ENCODE assay signal across 35 cellular contexts in the genomic region with DNA sequence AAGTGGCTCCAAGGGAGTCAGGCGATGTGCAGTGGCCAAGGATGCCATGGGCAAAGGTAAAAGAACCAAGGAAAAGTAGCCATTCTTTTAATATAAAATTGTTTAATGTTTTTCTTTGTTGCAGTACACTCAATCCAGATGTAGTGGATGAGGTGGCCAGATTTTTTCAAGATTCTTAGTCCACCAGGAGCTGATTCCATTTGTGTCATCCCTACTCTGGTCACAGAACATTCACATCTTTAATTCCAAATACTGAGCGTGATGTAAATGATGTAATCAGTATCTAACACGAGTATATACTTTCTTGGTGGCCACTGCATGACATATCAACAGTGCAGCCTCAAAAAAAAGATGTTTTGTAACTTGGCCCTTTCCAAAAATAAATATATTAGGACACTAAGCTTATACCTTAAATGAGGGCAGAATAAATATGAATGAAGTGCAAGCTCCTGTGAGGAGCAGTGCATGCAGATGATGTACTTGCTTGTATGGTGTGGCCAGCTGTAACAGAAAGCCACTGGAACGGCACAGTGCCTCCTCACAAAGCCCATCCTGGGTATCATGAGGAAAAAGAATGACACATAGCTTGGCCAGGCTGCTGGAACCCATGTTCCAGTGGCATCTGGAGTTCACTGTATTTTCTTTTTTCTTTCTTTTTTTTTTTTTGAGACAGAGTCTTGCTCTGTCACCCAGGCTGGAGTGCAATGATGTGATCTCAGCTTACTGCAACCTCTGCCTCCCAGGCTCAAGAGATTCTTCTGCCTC. TPM values are rescaled to one million over a fixed set of nuclear protein-coding genes. Genes with fewer than 3 reads are reported as not detected.
DNase-seq lines count a peak whose midpoint lies in the region; ATAC-seq and TF ChIP-seq lines count a peak whose summit lies in the region.
"Had no signal": no experiment of that assay in that cellular context is flagged by ENCODE, and none has a peak within 500 bp of the region (broad histone marks: within the 10 kb centered on the region; RNA-seq: fewer than 3 reads in every experiment).

No MANE protein-coding gene starts in this region.

- no peak overlapping the region for H3K27ac Mint-ChIP-seq in stimulated activated memory B cell treated with anti-CD40 and anti-IgM and Interleukin-4, amounts not matched to agents 10 μg/mL and 1 μg/mL and 100 μg/mL, for 72 hours
- H3K27ac Mint-ChIP-seq: activated CD4-positive, alpha-beta memory T cell treated with anti-CD3 and anti-CD28 coated beads, Interleukin-2, amount 10 ng/mL, durations not matched to agents 7 days and 5 days; activated T-helper 1 cell treated with anti-CD3 and anti-CD28 coated beads, Interleukin-12 subunit alpha, Interleukin-12 subunit beta, Interleukin-2, Interleukin-4 antibody, amounts not matched to agents 30 ng/mL and 10 ng/mL and 1 ng/mL, durations not matched to agents 14 hours and 24 hours and 36 hours; effector memory CD8-positive, alpha-beta T cell; stimulated activated naive CD8-positive, alpha-beta T cell treated with anti-CD3 and anti-CD28 coated beads, Interleukin-15, Interleukin-2, amounts not matched to agents 100 ng/mL and 50 ng/mL, for 24 hours; T-helper 17 cell had no signal

- no peak for ATAC-seq in stimulated activated memory B cell treated with anti-CD40 and anti-IgM and Interleukin-4, amounts not matched to agents 10 μg/mL and 1 μg/mL and 100 μg/mL, for 72 hours
- no peak for ATAC-seq in GM18517 (IDR thresholded peaks at IDR 0.05; ENCODE audit: unreplicated experiment)
- no peak for ATAC-seq in omental fat pad (ENCODE audit: low FRiP score)
- ATAC-seq: effector memory CD8-positive, alpha-beta T cell; HCT116; mucosa of descending colon; SK-N-SH treated with all-trans-retinoic acid at 6 μM for 48 hours; T-helper 17 cell had no signal

- H3K27me3 ChIP-seq in GM23248 (replicated peaks; ENCODE audit: insufficient read depth) (no peaks in the 10 kb centered on the region), WERI-Rb-1 (ENCODE audit: insufficient read depth, low read depth, severe bottlenecking) (no peaks in the 10 kb centered on the region)
- H3K27me3 ChIP-seq: colonic mucosa had no signal

- H3K4me1 ChIP-seq in GM23248 (ENCODE audit: insufficient read depth): peaks cover 19% of the 10 kb centered on the region
- H3K4me1 ChIP-seq: colonic mucosa had no signal

- peaks cover 19% of the 10 kb centered on the region for H3K4me1 Mint-ChIP-seq in stimulated activated memory B cell treated with anti-CD40 and anti-IgM and Interleukin-4, amounts not matched to agents 10 μg/mL and 1 μg/mL and 100 μg/mL, for 72 hours

- peak overlapping the region; percentile 33 for H3K4me2 ChIP-seq in GM23248 (ENCODE audit: unreplicated experiment)

- TF ChIP-seq CTCF in WERI-Rb-1 (IDR thresholded peaks at IDR 0.05; ENCODE audit: low read depth, low read length) (no peak), omental fat pad (IDR thresholded peaks at IDR 0.05) (no peak)

- H3K27ac ChIP-seq in GM23248 (peak overlapping the region; percentile 83), WERI-Rb-1 (peak overlapping the region; percentile 58; the same call in 1 of the 2 replicates)
- H3K27ac ChIP-seq: colonic mucosa had no signal

- no peaks in the 10 kb centered on the region for H3K9me2 ChIP-seq in GM23248 (ENCODE audit: insufficient read depth)

- H3K9me3 ChIP-seq in GM23248 (ENCODE audit: low read depth): no peaks in the 10 kb centered on the region
- no peaks in the 10 kb centered on the region for H3K9me3 ChIP-seq in WERI-Rb-1 (ENCODE audit: severe bottlenecking)
- H3K9me3 ChIP-seq: colonic mucosa, mucosa of descending colon had no signal

- H4K20me1 ChIP-seq in GM23248 (ENCODE audit: insufficient read depth): no peaks in the 10 kb centered on the region

- H3K79me2 ChIP-seq in GM23248 (ENCODE audit: insufficient read depth): no peaks in the 10 kb centered on the region

- peak overlapping the region; percentile 73 for H3K9ac ChIP-seq in GM23248

- peaks cover 27% of the 10 kb centered on the region for H3F3A ChIP-seq in GM23248 (ENCODE audit: insufficient read depth)

- 48 to 50% methylated on average over 4 of the region's 4 CpGs for WGBS in GM23248 (ENCODE audit: low coverage in 1 of 2, low lambda C conversion rate in 2 of 2, missing lambda C conversion rate in 2 of 2), 2 experiments

- H3K36me3 ChIP-seq in GM23248 (ENCODE audit: low read depth): no peaks in the 10 kb centered on the region
- no peaks in the 10 kb centered on the region for H3K36me3 ChIP-seq in WERI-Rb-1
- H3K36me3 ChIP-seq: colonic mucosa had no signal

- H2AFZ ChIP-seq in GM23248: peak overlapping the region; percentile 84

- no peaks in the 10 kb centered on the region for H3K27me3 Mint-ChIP-seq in stimulated activated memory B cell treated with anti-CD40 and anti-IgM and Interleukin-4, amounts not matched to agents 10 μg/mL and 1 μg/mL and 100 μg/mL, for 72 hours
- H3K27me3 Mint-ChIP-seq: activated CD4-positive, alpha-beta memory T cell treated with anti-CD3 and anti-CD28 coated beads, Interleukin-2, amount 10 ng/mL, durations not matched to agents 7 days and 5 days; effector memory CD8-positive, alpha-beta T cell; stimulated activated naive CD8-positive, alpha-beta T cell treated with anti-CD3 and anti-CD28 coated beads, Interleukin-15, Interleukin-2, amounts not matched to agents 100 ng/mL and 50 ng/mL, for 24 hours; T-helper 17 cell had no signal

- H3K9me3 Mint-ChIP-seq in stimulated activated memory B cell treated with anti-CD40 and anti-IgM and Interleukin-4, amounts not matched to agents 10 μg/mL and 1 μg/mL and 100 μg/mL, for 72 hours: no peaks in the 10 kb centered on the region
- H3K9me3 Mint-ChIP-seq: activated CD4-positive, alpha-beta memory T cell treated with anti-CD3 and anti-CD28 coated beads, Interleukin-2, amount 10 ng/mL, durations not matched to agents 7 days and 5 days; activated T-helper 1 cell treated with anti-CD3 and anti-CD28 coated beads, Interleukin-12 subunit alpha, Interleukin-12 subunit beta, Interleukin-2, Interleukin-4 antibody, amounts not matched to agents 30 ng/mL and 10 ng/mL and 1 ng/mL, durations not matched to agents 14 hours and 24 hours and 36 hours; effector memory CD8-positive, alpha-beta T cell; nephron; stimulated activated naive CD8-positive, alpha-beta T cell treated with anti-CD3 and anti-CD28 coated beads, Interleukin-15, Interleukin-2, amounts not matched to agents 100 ng/mL and 50 ng/mL, for 24 hours had no signal

- H3K4me3 ChIP-seq in GM23248 (no peak overlapping the region), WERI-Rb-1 (ENCODE audit: low read depth, low read length) (no peak overlapping the region)
- H3K4me3 ChIP-seq: colonic mucosa, lung, mucosa of descending colon had no signal

- no peak overlapping the region for H3K4me3 Mint-ChIP-seq in stimulated activated memory B cell treated with anti-CD40 and anti-IgM and Interleukin-4, amounts not matched to agents 10 μg/mL and 1 μg/mL and 100 μg/mL, for 72 hours
- H3K4me3 Mint-ChIP-seq: activated CD4-positive, alpha-beta memory T cell treated with anti-CD3 and anti-CD28 coated beads, Interleukin-2, amount 10 ng/mL, durations not matched to agents 7 days and 5 days; activated T-helper 1 cell treated with anti-CD3 and anti-CD28 coated beads, Interleukin-12 subunit alpha, Interleukin-12 subunit beta, Interleukin-2, Interleukin-4 antibody, amounts not matched to agents 30 ng/mL and 10 ng/mL and 1 ng/mL, durations not matched to agents 14 hours and 24 hours and 36 hours; effector memory CD8-positive, alpha-beta T cell; nephron; stimulated activated naive CD8-positive, alpha-beta T cell treated with anti-CD3 and anti-CD28 coated beads, Interleukin-15, Interleukin-2, amounts not matched to agents 100 ng/mL and 50 ng/mL, for 24 hours; T-helper 17 cell had no signal

- peaks cover 22% of the 10 kb centered on the region for H3K36me3 Mint-ChIP-seq in stimulated activated memory B cell treated with anti-CD40 and anti-IgM and Interleukin-4, amounts not matched to agents 10 μg/mL and 1 μg/mL and 100 μg/mL, for 72 hours

- DNase-seq in GM23248: peak; percentile 67
- no peak for DNase-seq in WERI-Rb-1
- peak; percentile 17 for DNase-seq in islet precursor cell
- peak; percentile 43 for DNase-seq in superior temporal gyrus (ENCODE audit: extremely low spot score)
- DNase-seq in UCSD-AML1 (lab: John Stamatoyannopoulos, UW; ENCODE audit: unreplicated experiment): no peak
- DNase-seq in omental fat pad (ENCODE audit: low spot score): no peak
- DNase-seq: activated CD4-positive, alpha-beta memory T cell treated with anti-CD3 and anti-CD28 coated beads, Interleukin-2, amount 10 ng/mL, durations not matched to agents 7 days and 5 days; activated CD4-positive, alpha-beta T cell treated with anti-CD3 and anti-CD28 coated beads for 1 hour; activated CD8-positive, alpha-beta memory T cell treated with anti-CD3 and anti-CD28 coated beads, Interleukin-2, amount 50 U/mL, for 4 hours; activated naive CD4-positive, alpha-beta T cell treated with anti-CD3 and anti-CD28 coated beads, Interleukin-2, amount 50 U/mL, for 16 hours; C1 segment of cervical spinal cord; colonic mucosa; COR-L47; DMS53; effector memory CD8-positive, alpha-beta T cell; kidney; mucosa of descending colon; NCI-H146; NCI-H2107; NCI-H345; NCI-H69; Right ventricle myocardium superior; stimulated activated CD4-positive, alpha-beta T cell treated with anti-CD3 and anti-CD28 coated beads, Interleukin-1b, Interleukin-23, amount 100 ng/mL, for 48 hours; T-helper 17 cell; trophoblast cell had no signal

- in situ Hi-C loops in GM23248 (cut with MboI): no loop called here

RNA-seq across cellular contexts. Expression of a gene that starts 6.4 kb away (rescaled TPM):
- total RNA-seq in GM23248 (2014; rRNA removed; shearing (Covaris generic)): 0.43 and 1.1 TPM in 2 replicates
- 2.1 and 4.3 TPM in 2 replicates for polyA plus RNA-seq in GM23248 (2016; fragmentation: Nextera tagmentation; extraction: Ambion mirVana)
- 1 to 10 TPM; 1.8 to 3.3 (median 2.0) TPM for total RNA-seq in omental fat pad

RNA-seq across cellular contexts. Expression of a gene that starts 15.4 kb away (rescaled TPM):
- total RNA-seq in GM23248 (2014; rRNA removed; shearing (Covaris generic)): 1.6 and 2.3 TPM in 2 replicates
- 0.55 and 0.63 TPM in 2 replicates for polyA plus RNA-seq in GM23248 (2016; fragmentation: Nextera tagmentation; extraction: Ambion mirVana)
- total RNA-seq in omental fat pad: 1 to 10 TPM in 2 of 4 donors, under 1 TPM in 2; 0.46 to 2.0 (median 1.2) TPM

RNA-seq across cellular contexts. Expression of a gene that starts 20.6 kb away (rescaled TPM):
- not detected in 2 replicates for total RNA-seq in GM23248 (2014; rRNA removed; shearing (Covaris generic))
- polyA plus RNA-seq in GM23248 (2016; fragmentation: Nextera tagmentation; extraction: Ambion mirVana): 0.32 TPM in 1 of 2 replicates, not detected in the other
- 1 to 10 TPM; 1.1 to 7.0 (median 2.9) TPM for total RNA-seq in omental fat pad
- total RNA-seq: osteocyte had no signal

RNA-seq across cellular contexts. Expression of a gene that starts 27.2 kb away (rescaled TPM):
- not detected in 2 replicates for total RNA-seq in GM23248 (2014; rRNA removed; shearing (Covaris generic))
- 0.08 TPM in 1 of 2 replicates, not detected in the other for polyA plus RNA-seq in GM23248 (2016; fragmentation: Nextera tagmentation; extraction: Ambion mirVana)
- not detected for total RNA-seq in omental fat pad
- total RNA-seq: fibroblast of villous mesenchyme, osteocyte, Right ventricle myocardium superior, T-helper 17 cell had no signal

RNA-seq across cellular contexts. Expression of a gene that starts 29.0 kb away (rescaled TPM):
- 9.5 and 10.9 TPM in 2 replicates for total RNA-seq in GM23248 (2014; rRNA removed; shearing (Covaris generic))
- polyA plus RNA-seq in GM23248 (2016; fragmentation: Nextera tagmentation; extraction: Ambion mirVana): 13.4 and 20.8 TPM in 2 replicates
- total RNA-seq in omental fat pad: 1 to 10 TPM; 6.1 to 7.4 (median 6.5) TPM

Comparison
In these comparisons a context has a peak if more than half of its experiments do, and no peak if none do; other contexts are left out.
1. DNase-seq: peak in GM23248 (single experiment), islet precursor cell (single experiment) and superior temporal gyrus (single experiment); none in WERI-Rb-1 (single experiment), UCSD-AML1 (single experiment) and omental fat pad (single experiment).